Comparison of ENCODE assay signal across 8 cellular contexts in the genomic region with DNA sequence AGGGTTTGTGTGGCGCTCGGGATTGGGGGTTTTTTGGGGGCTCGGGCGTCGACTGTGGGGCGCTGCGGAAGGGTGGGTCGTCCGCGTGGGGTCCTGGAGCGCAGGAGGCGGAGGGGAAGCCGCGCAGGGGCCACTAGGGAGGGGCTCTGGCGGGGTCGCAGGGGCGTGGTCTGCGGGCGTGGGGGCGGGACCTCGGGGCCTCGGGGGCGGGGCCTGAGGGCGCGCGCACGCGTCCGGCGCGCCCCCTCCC. TPM values are rescaled to one million over a fixed set of nuclear protein-coding genes. Genes with fewer than 3 reads are reported as not detected.
DNase-seq lines count a peak whose midpoint lies in the region; ATAC-seq and TF ChIP-seq lines count a peak whose summit lies in the region.
"Not testable (repeated sequence)": the region's sequence is repeated elsewhere in the genome, so short reads cannot be mapped to it uniquely, and the experiment has no call there.

Gene EPN2, plus strand, starts transcription at position 228 of the 250 bp plus-strand sequence. CDS start 45,754 bp downstream, outside the sequence.

- ATAC-seq in natural killer cell = peak in 1 of 3 donors; percentile 91

- not testable (repeated sequence) for H3K27me3 ChIP-seq in PC-9 (ENCODE audit: insufficient read depth, low read depth); right atrium auricular region

- POLR2A ChIA-PET in PC-9 (lab: Charles Lee; ENCODE audit: unreplicated experiment) = not testable (repeated sequence)

- CTCF ChIA-PET in PC-9 (lab: Charles Lee) = not testable (repeated sequence)

- not testable (repeated sequence) for BruUV-seq in PC-9 (replicated peaks; lab: Mats Ljungman, UMichigan)

- H4K20me1 ChIP-seq in PC-9 (ENCODE audit: insufficient read depth) = peaks cover 13% of the 10 kb centered on the region; the same call in 1 of the 2 replicates

- not testable (repeated sequence) for H3K9me3 ChIP-seq in PC-9 (ENCODE audit: insufficient read depth, low read depth); right atrium auricular region

- H3K4me1 Mint-ChIP-seq in natural killer cell = not testable (repeated sequence)

- peaks cover 0 to 12% of the 10 kb centered on the region in 2 donors for H3K27me3 Mint-ChIP-seq in natural killer cell (ENCODE audit: low read depth in 2 of 2)

- H3K4me1 ChIP-seq in PC-9 (replicated peaks; ENCODE audit: insufficient read depth) (peaks cover 32% of the 10 kb centered on the region), right atrium auricular region (peaks cover 0 to 26% of the 10 kb centered on the region in 2 donors)

- peaks cover 27% of the 10 kb centered on the region for H3F3A ChIP-seq in PC-9 (ENCODE audit: insufficient read depth, low read depth)

- peaks cover 47% of the 10 kb centered on the region for H3K79me2 ChIP-seq in PC-9 (ENCODE audit: low read depth)

- H3K4me3 Mint-ChIP-seq in natural killer cell = peak within 1 kb of the TSS; percentile 82

- in situ Hi-C loops in GM13977 (cut with MboI; ENCODE audit: low pct_unique_long_range_greater_than_20kb, low sequenced_read_pairs, unreplicated experiment) = not testable (repeated sequence)

- H3K27ac ChIP-seq in 22Rv1 = peak within 1 kb of the TSS; percentile 50
- H3K27ac ChIP-seq in PC-9 = peak within 1 kb of the TSS; percentile 85
- H3K27ac ChIP-seq in coronary artery = peak within 1 kb of the TSS; percentile 85
- peak within 1 kb of the TSS; percentile 96 for H3K27ac ChIP-seq in right atrium auricular region

- peak within 1 kb of the TSS; percentile 86 for H2AFZ ChIP-seq in PC-9

- not testable (repeated sequence) for H3K36me3 ChIP-seq in PC-9 (ENCODE audit: low read depth); right atrium auricular region

- H3K27ac Mint-ChIP-seq in natural killer cell = peak within 1 kb of the TSS in 1 of 2 donors; percentile 68

- DNase-seq in GM13977 (ENCODE audit: low spot score) (peak; percentile 82), PC-9 (peak in 1 of 2 experiments; percentile 78), activated T-cell treated with anti-CD3 and anti-CD28 coated beads for 4 hours (peak; percentile 47)
- DNase-seq in coronary artery (ENCODE audit: low spot score); right atrium auricular region (ENCODE audit: low spot score); natural killer cell: not testable (repeated sequence)
- DNase-seq in stimulated activated CD4-positive, alpha-beta T cell treated with anti-CD3 and anti-CD28 coated beads, Interleukin-4, amount 100 ng/mL, for 4 hours = peak; percentile 52 to 66

- intact Hi-C loops in PC-9 (cut with micrococcal nuclease; ENCODE audit: unreplicated experiment); natural killer cell (cut with micrococcal nuclease): not testable (repeated sequence)

- peak within 1 kb of the TSS; percentile 88 for H3K4me2 ChIP-seq in PC-9

- not testable (repeated sequence) for TF ChIP-seq CTCF in 22Rv1 (IDR thresholded peaks at IDR 0.05); GM13977 (IDR thresholded peaks at IDR 0.05; ENCODE audit: extremely low read depth, insufficient read depth, missing control alignments); PC-9 (conservative IDR thresholded peaks at IDR 0.05); coronary artery (IDR thresholded peaks at IDR 0.05); natural killer cell (IDR thresholded peaks at IDR 0.05)
- peak in 1 of 2 donors; percentile 44 for TF ChIP-seq CTCF in right atrium auricular region (IDR thresholded peaks at IDR 0.05)

- H3K4me3 ChIP-seq in PC-9 (peak within 1 kb of the TSS; percentile 96), coronary artery (peak within 1 kb of the TSS; percentile 94), right atrium auricular region (peak within 1 kb of the TSS; percentile 92 to 99)

- H3K9me2 ChIP-seq in PC-9 (ENCODE audit: insufficient read depth) = not testable (repeated sequence)

- H3K9me3 Mint-ChIP-seq in natural killer cell = not testable (repeated sequence)

- not testable (repeated sequence) for H3K36me3 Mint-ChIP-seq in natural killer cell

RNA-seq across cellular contexts. Expression of gene EPN2, which starts in this region (rescaled TPM):
- total RNA-seq in PC-9 (2021) = 113 TPM in 2 replicates
- total RNA-seq in right atrium auricular region = 10 to 100 TPM; 68.0 to 73.1 TPM
- total RNA-seq in natural killer cell = 10 to 100 TPM in 1 of 3 donors, 1 to 10 TPM in 2; 2.0 to 13.8 (median 4.9) TPM
